In genomic region chr20:44495257-44495656, GRCh38 we compare ENCODE assay signal across 9 cellular contexts. TPM values are rescaled to one million over a fixed set of nuclear protein-coding genes. Genes with fewer than 3 reads are reported as not detected.
DNase-seq lines count a peak whose midpoint lies in the region; ATAC-seq, FAIRE-seq and TF ChIP-seq lines count a peak whose summit lies in the region.
"Had no signal": no experiment of that assay in that cellular context is flagged by ENCODE, and none has a peak within 500 bp of the region (broad histone marks: within the 10 kb centered on the region; RNA-seq: fewer than 3 reads in every experiment).

No MANE protein-coding gene starts in this region.

- DNase-seq in HTR-8/SVneo (ENCODE audit: insufficient read length, low spot score): peak; percentile 55
- DNase-seq in WTC11 (ENCODE audit: low spot score): no peak
- peak; percentile 82 to 83 for DNase-seq in foreskin fibroblast
- DNase-seq in stomach: no peak
- DNase-seq in HuH-7.5 (ENCODE audit: low spot score): no peak
- no peak for DNase-seq in NCI-H2171 treated with DMSO at 0.1 percent for 48 hours (lab: John Stamatoyannopoulos, UW)
- no peak for DNase-seq in ecto neural progenitor cell (ENCODE audit: low spot score)
- DNase-seq: left cardiac atrium, NCI-H146 had no signal

- POLR2A ChIA-PET in WTC11 (lab: Charles Lee): no interaction called here

- H3K9me3 Mint-ChIP-seq in WTC11: no peaks in the 10 kb centered on the region

- H3K4me1 ChIP-seq in stomach: peaks cover 0 to 29% (median 6%) of the 10 kb centered on the region in 4 donors

- no peaks in the 10 kb centered on the region for H3K27me3 Mint-ChIP-seq in WTC11 (ENCODE audit: low read depth)

- no peak overlapping the region for H3K4me3 Mint-ChIP-seq in WTC11

- no peak for TF ChIP-seq POLR2A in stomach (IDR thresholded peaks at IDR 0.05)

- CTCF ChIA-PET in WTC11 (lab: Charles Lee): no interaction called here

- peaks cover 44% of the 10 kb centered on the region for H3K36me3 Mint-ChIP-seq in WTC11

- ATAC-seq in WTC11: no peak

- no peaks in the 10 kb centered on the region for H3K9me3 ChIP-seq in stomach

- H3K27me3 ChIP-seq in stomach: no peaks in the 10 kb centered on the region

- no peak for FAIRE-seq in HTR-8/SVneo (lab: Jason Lieb, UNC)

- peak overlapping the region in 4 of 5 donors; percentile 17 to 69 (median 48) for H3K27ac ChIP-seq in stomach

- no peak overlapping the region for H3K4me3 ChIP-seq in foreskin fibroblast (ENCODE audit: low read depth in 1 of 2, low read length in 2 of 2)
- no peak overlapping the region for H3K4me3 ChIP-seq in stomach

- WGBS in stomach, 5 donors: 82 to 100% (median 90%) methylated on average over 1 of the region's 1 CpG

- intact Hi-C loops in stomach (cut with DNase I; ENCODE audit: low total_unique reads): no loop called here

- H3K4me1 Mint-ChIP-seq in WTC11: no peaks in the 10 kb centered on the region

- H3K36me3 ChIP-seq in stomach: peaks cover 62 to 100% (median 99%) of the 10 kb centered on the region in 4 donors

- no peak overlapping the region for H3K27ac Mint-ChIP-seq in WTC11

- TF ChIP-seq EP300 in stomach (IDR thresholded peaks at IDR 0.05): no peak

- TF ChIP-seq CTCF in WTC11 (IDR thresholded peaks at IDR 0.05): no peak
- no peak for TF ChIP-seq CTCF in foreskin fibroblast (IDR thresholded peaks at IDR 0.05; ENCODE audit: low read depth, low read length)
- TF ChIP-seq CTCF in stomach (IDR thresholded peaks at IDR 0.05): no peak

TF ChIP-seq in WTC11, 78 proteins besides CTCF, POLR2A, EP300 and RAD21:
- no peak for TF ChIP-seq ZNF232 (CRISPR knock-in tag; IDR thresholded peaks at IDR 0.05)
- no peak for TF ChIP-seq ZNF263 (CRISPR knock-in tag; IDR thresholded peaks at IDR 0.05; ENCODE audit: low read depth)
- no peak for TF ChIP-seq GRHL2 (CRISPR knock-in tag; IDR thresholded peaks at IDR 0.05; ENCODE audit: insufficient replicate concordance, severe bottlenecking)
- no peak for TF ChIP-seq ZNF281 (CRISPR knock-in tag; IDR thresholded peaks at IDR 0.05)
- peak; percentile 84 for TF ChIP-seq GABPB1 (CRISPR knock-in tag; IDR thresholded peaks at IDR 0.05)
- TF ChIP-seq STAT6 (CRISPR knock-in tag; conservative IDR thresholded peaks at IDR 0.05; ENCODE audit: low read depth): no peak

RNA-seq across cellular contexts. Expression of gene TTPAL, which starts 19.6 kb away (rescaled TPM):
- total RNA-seq in WTC11 (2021): 10.3 to 16.5 TPM (median 13.7 TPM) in 3 replicates
- 10 to 100 TPM in 1 of 5 donors, 1 to 10 TPM in 4; 3.5 to 18.3 (median 5.8) TPM for total RNA-seq in stomach
- 1 to 10 TPM; 2.1 to 4.2 (median 2.7) TPM for polyA plus RNA-seq in stomach

RNA-seq across cellular contexts. Expression of gene SERINC3, which starts 26.6 kb away (rescaled TPM):
- total RNA-seq in WTC11 (2021) (38.2 to 41.3 TPM (median 38.6 TPM) in 3 replicates), stomach (100 to 1,000 TPM in 1 of 5 donors, 10 to 100 TPM in 3, 1 to 10 TPM in 1; 9.6 to 109 (median 84.6) TPM)
- polyA plus RNA-seq in stomach: 10 to 100 TPM; 17.4 to 25.0 (median 24.0) TPM

Comparison
In these comparisons a context has a peak if more than half of its experiments do, and no peak if none do; other contexts are left out.
1. DNase-seq: peak in HTR-8/SVneo (single experiment) and foreskin fibroblast (2 of 2); none in WTC11 (single experiment), stomach (single experiment), HuH-7.5 (single experiment), NCI-H2171 treated with DMSO at 0.1 percent for 48 hours (single experiment) and ecto neural progenitor cell (single experiment).